Comparison of ENCODE assay signal across 1 cellular context in the genomic region with DNA sequence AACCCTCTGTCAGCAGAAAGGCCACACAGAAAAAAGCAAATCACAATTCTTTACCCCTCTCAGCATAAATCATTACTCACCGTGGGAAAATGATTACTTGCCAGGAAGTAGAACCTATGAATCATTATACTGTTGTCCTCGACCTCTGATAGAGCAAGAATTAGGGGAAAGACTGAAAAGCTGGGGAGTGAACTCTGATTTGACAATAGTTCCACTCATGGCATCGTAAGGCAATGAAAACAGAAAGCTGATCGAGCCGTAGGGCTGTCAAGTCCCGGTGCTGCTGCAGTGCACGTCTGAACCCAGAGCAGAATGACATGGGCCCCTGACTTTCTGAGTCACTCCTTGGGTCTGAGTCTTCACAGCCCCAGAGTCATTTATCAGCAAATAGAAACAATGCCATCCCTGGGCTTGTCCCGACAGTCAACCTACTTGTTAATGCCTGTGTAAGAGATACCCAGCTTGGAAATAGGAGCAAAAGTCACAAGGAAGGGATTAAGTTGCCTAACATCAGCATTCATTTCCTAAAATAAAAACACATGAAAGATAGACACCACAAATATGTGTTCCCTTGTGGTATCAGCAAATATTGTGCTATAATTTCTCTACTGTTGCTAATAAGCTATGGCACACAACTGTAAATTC.
TF ChIP-seq lines count a peak whose summit lies in the region.

No MANE protein-coding gene starts in this region.

TF ChIP-seq in GM12878, 131 proteins besides CTCF, POLR2A, EP300 and RAD21 (continued from another document):
- TF ChIP-seq, protein P1, sequence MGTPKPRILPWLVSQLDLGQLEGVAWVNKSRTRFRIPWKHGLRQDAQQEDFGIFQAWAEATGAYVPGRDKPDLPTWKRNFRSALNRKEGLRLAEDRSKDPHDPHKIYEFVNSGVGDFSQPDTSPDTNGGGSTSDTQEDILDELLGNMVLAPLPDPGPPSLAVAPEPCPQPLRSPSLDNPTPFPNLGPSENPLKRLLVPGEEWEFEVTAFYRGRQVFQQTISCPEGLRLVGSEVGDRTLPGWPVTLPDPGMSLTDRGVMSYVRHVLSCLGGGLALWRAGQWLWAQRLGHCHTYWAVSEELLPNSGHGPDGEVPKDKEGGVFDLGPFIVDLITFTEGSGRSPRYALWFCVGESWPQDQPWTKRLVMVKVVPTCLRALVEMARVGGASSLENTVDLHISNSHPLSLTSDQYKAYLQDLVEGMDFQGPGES (IDR thresholded peaks at IDR 0.05), result no peak
- TF ChIP-seq RELA (IDR thresholded peaks at IDR 0.05; ENCODE audit: borderline replicate concordance, partially characterized antibody) (peak; percentile 57), ASH2L (IDR thresholded peaks at IDR 0.05; ENCODE audit: borderline replicate concordance, low read depth) (no peak), RCOR1 (conservative IDR thresholded peaks at IDR 0.05; ENCODE audit: low read depth, low read length) (no peak), RUNX3 (IDR thresholded peaks at IDR 0.05; ENCODE audit: low read length) (peak; percentile 50; the same call in 1 of the 2 replicates), SP1 (IDR thresholded peaks at IDR 0.05; ENCODE audit: low read depth, low read length) (peak; percentile 48), GABPA (IDR thresholded peaks at IDR 0.05; ENCODE audit: low read depth) (no peak), EGR1 (IDR thresholded peaks at IDR 0.05; ENCODE audit: borderline replicate concordance in 1 of 2, low read depth in 2 of 2, low read length in 2 of 2) (peak in 1 of 2 experiments; percentile 6; a peak in 1 of 3 replicates), EED (IDR thresholded peaks at IDR 0.05; ENCODE audit: low read depth) (peak; percentile 75), SIX5 (IDR thresholded peaks at IDR 0.05; ENCODE audit: low read depth, low read length, severe bottlenecking) (peak; percentile 11), CREM (IDR thresholded peaks at IDR 0.05; ENCODE audit: low read depth) (0 out of 2 replicates have a peak, but pooled peaks have one; percentile 61), ZNF384 (IDR thresholded peaks at IDR 0.05; ENCODE audit: borderline replicate concordance, low read depth, low read length) (no peak), CREB1 (IDR thresholded peaks at IDR 0.05; ENCODE audit: low read depth) (peak; percentile 48; the same call in 1 of the 2 replicates), MTA2 (IDR thresholded peaks at IDR 0.05; ENCODE audit: low read depth) (peak; percentile 58), ETV6 (conservative IDR thresholded peaks at IDR 0.05 in 1 of 2, IDR thresholded peaks at IDR 0.05 in 1 of 2; ENCODE audit: borderline replicate concordance in 1 of 2, low read depth in 1 of 2) (peak in 1 of 2 experiments; percentile 75; a peak in 1 of 4 replicates), SUPT20H (IDR thresholded peaks at IDR 0.05; ENCODE audit: borderline replicate concordance, control insufficient read depth, low read depth, low read length) (no peak), NR2F1 (conservative IDR thresholded peaks at IDR 0.05) (peak; percentile 26; the same call in 1 of the 2 replicates), HDAC6 (IDR thresholded peaks at IDR 0.05; ENCODE audit: unreplicated experiment) (no peak), FOXM1 (IDR thresholded peaks at IDR 0.05; ENCODE audit: low read depth, low read length) (peak; percentile 54; the same call in 1 of the 2 replicates), JUNB (IDR thresholded peaks at IDR 0.05) (peak; percentile 69; the same call in 1 of the 2 replicates), MTA3 (IDR thresholded peaks at IDR 0.05; ENCODE audit: borderline replicate concordance, low read length) (peak; percentile 79), SMAD5 (IDR thresholded peaks at IDR 0.05; ENCODE audit: low read depth) (peak; percentile 85), SMAD1 (IDR thresholded peaks at IDR 0.05; ENCODE audit: low read depth, partially characterized antibody) (peak; percentile 74), LARP7 (IDR thresholded peaks at IDR 0.05) (no peak), POLR2AphosphoS2 (IDR thresholded peaks at IDR 0.05; ENCODE audit: low read depth, low read length) (peak; percentile 50; the same call in 1 of the 2 replicates), GATAD2B (conservative IDR thresholded peaks at IDR 0.05; ENCODE audit: low read depth) (no peak; the same call in 1 of the 2 replicates), ZBED1 (IDR thresholded peaks at IDR 0.05; ENCODE audit: borderline replicate concordance) (peak; percentile 83), MEF2A (IDR thresholded peaks at IDR 0.05; ENCODE audit: insufficient read depth, low read depth, low read length) (no peak)
- TF ChIP-seq, protein P2, sequence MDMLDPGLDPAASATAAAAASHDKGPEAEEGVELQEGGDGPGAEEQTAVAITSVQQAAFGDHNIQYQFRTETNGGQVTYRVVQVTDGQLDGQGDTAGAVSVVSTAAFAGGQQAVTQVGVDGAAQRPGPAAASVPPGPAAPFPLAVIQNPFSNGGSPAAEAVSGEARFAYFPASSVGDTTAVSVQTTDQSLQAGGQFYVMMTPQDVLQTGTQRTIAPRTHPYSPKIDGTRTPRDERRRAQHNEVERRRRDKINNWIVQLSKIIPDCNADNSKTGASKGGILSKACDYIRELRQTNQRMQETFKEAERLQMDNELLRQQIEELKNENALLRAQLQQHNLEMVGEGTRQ (IDR thresholded peaks at IDR 0.05; ENCODE audit: borderline replicate concordance, low read depth, low read length), result no peak
- TF ChIP-seq, protein P3, sequence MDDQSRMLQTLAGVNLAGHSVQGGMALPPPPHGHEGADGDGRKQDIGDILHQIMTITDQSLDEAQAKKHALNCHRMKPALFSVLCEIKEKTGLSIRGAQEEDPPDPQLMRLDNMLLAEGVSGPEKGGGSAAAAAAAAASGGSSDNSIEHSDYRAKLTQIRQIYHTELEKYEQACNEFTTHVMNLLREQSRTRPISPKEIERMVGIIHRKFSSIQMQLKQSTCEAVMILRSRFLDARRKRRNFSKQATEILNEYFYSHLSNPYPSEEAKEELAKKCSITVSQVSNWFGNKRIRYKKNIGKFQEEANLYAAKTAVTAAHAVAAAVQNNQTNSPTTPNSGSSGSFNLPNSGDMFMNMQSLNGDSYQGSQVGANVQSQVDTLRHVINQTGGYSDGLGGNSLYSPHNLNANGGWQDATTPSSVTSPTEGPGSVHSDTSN (IDR thresholded peaks at IDR 0.05; ENCODE audit: insufficient replicate concordance, low read depth, low read length), result peak; percentile 45
- TF ChIP-seq, protein P4, sequence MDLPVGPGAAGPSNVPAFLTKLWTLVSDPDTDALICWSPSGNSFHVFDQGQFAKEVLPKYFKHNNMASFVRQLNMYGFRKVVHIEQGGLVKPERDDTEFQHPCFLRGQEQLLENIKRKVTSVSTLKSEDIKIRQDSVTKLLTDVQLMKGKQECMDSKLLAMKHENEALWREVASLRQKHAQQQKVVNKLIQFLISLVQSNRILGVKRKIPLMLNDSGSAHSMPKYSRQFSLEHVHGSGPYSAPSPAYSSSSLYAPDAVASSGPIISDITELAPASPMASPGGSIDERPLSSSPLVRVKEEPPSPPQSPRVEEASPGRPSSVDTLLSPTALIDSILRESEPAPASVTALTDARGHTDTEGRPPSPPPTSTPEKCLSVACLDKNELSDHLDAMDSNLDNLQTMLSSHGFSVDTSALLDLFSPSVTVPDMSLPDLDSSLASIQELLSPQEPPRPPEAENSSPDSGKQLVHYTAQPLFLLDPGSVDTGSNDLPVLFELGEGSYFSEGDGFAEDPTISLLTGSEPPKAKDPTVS (IDR thresholded peaks at IDR 0.05; ENCODE audit: low read depth, low read length), result no peak
TF ChIP-seq in GM12878: peak in this region for 43.
